Comparison of ENCODE assay signal across 1 cellular context in genomic region chr9:137192859-137193258, GRCh38.
TF ChIP-seq lines count a peak whose summit lies in the region.

No MANE protein-coding gene starts in this region.

TF ChIP-seq in HEK293, 187 proteins besides CTCF, POLR2A, EP300 and RAD21 (continued from another document):
- no peak for TF ChIP-seq ZNF704 (tag by site-specific recombination; IDR thresholded peaks at IDR 0.05)
